ENCODE assay signal across 10 cellular contexts in genomic region chr15:73244333-73244732, GRCh38.
DNase-seq lines count a peak whose midpoint lies in the region; ATAC-seq, FAIRE-seq and TF ChIP-seq lines count a peak whose summit lies in the region.
"Had no signal": no experiment of that assay in that cellular context is flagged by ENCODE, and none has a peak within 500 bp of the region (broad histone marks: within the 10 kb centered on the region; RNA-seq: fewer than 3 reads in every experiment).

No MANE protein-coding gene starts in this region.

- TF ChIP-seq RAD21 in K562 (CRISPR knock-in tag; conservative IDR thresholded peaks at IDR 0.05 in 1 of 2, IDR thresholded peaks at IDR 0.05 in 1 of 2), result peak; percentile 36 to 68; a peak in 3 of 4 replicates

- CTCF ChIA-PET in K562 (lab: Yijun Ruan, JAX; ENCODE audit: low intra/inter-chr PET ratio), result interaction anchor here (0.6 kb wide), 1 partner anchor 450 kb away, joined by 3 read pairs; no protein-coding TSS in a partner anchor

- H3K9me3 ChIP-seq in K562 (replicated peaks; ENCODE audit: control insufficient read depth, insufficient read depth, low read depth, low read length) (no peaks in the 10 kb centered on the region), osteoblast (ENCODE audit: low read depth, low read length) (no peaks in the 10 kb centered on the region)
- H3K9me3 ChIP-seq: neutrophil had no signal

- TF ChIP-seq CTCF in K562 (IDR thresholded peaks at IDR 0.05 in 2 of 3, conservative IDR thresholded peaks at IDR 0.05 in 1 of 3; ENCODE audit: insufficient read depth in 2 of 3, low read depth in 1 of 3, low read length in 3 of 3) (peak; percentile 49 to 59 (median 50)), osteoblast (IDR thresholded peaks at IDR 0.05; ENCODE audit: extremely low read depth, low read depth, low read length) (peak; percentile 18)

- BruUV-seq in K562 (replicated peaks; lab: Mats Ljungman, UMichigan), result no TSS peak

- H3K79me2 ChIP-seq in K562 (ENCODE audit: control insufficient read depth, insufficient read depth, low read length) (no peaks in the 10 kb centered on the region), osteoblast (ENCODE audit: insufficient read depth, low read length) (no peaks in the 10 kb centered on the region)

- 0% methylated on average over 6 of the region's 6 CpGs for WGBS in K562 (ENCODE audit: insufficient coverage, low coverage, missing lambda C conversion rate)

- H3K27me3 ChIP-seq in K562 (ENCODE audit: control insufficient read depth in 2 of 2, insufficient read depth in 2 of 2, low read length in 2 of 2) (no peaks in the 10 kb centered on the region), osteoblast (ENCODE audit: insufficient read depth, low read length) (no peaks in the 10 kb centered on the region)

- H3K9ac ChIP-seq in K562 (ENCODE audit: insufficient read depth in 1 of 2, low read depth in 2 of 2, low read length in 2 of 2), result no peak overlapping the region

- no peak for TF ChIP-seq POLR2A in K562 (conservative IDR thresholded peaks at IDR 0.05)

- H3K36me3 ChIP-seq in K562 (ENCODE audit: control insufficient read depth, insufficient read depth, low read length) (no peaks in the 10 kb centered on the region), osteoblast (ENCODE audit: insufficient read depth, low read length) (no peaks in the 10 kb centered on the region)
- H3K36me3 ChIP-seq: neutrophil had no signal

- peak; percentile 32 for FAIRE-seq in K562 (lab: Jason Lieb, UNC)

- in situ Hi-C loops in K562 (cut with MboI), result no loop called here

- H3K9me1 ChIP-seq in K562 (ENCODE audit: control insufficient read depth, insufficient read depth, low read length), result no peaks in the 10 kb centered on the region

- no peaks in the 10 kb centered on the region for H3K4me1 ChIP-seq in K562 (replicated peaks in 1 of 2; ENCODE audit: control insufficient read depth in 2 of 2, insufficient read depth in 2 of 2, low read length in 2 of 2)
- no peaks in the 10 kb centered on the region for H3K4me1 ChIP-seq in osteoblast (ENCODE audit: insufficient read depth, low read length)

- H4K20me1 ChIP-seq in K562 (replicated peaks; ENCODE audit: control insufficient read depth, insufficient read depth, low read length) (no peaks in the 10 kb centered on the region), osteoblast (ENCODE audit: insufficient read depth, low read length) (no peaks in the 10 kb centered on the region)

- H3K4me2 ChIP-seq in K562 (ENCODE audit: insufficient read depth, low read length), result no peak overlapping the region
- no peak overlapping the region for H3K4me2 ChIP-seq in osteoblast (ENCODE audit: insufficient read depth, low read length)

- POLR2A ChIA-PET in K562 (lab: Yijun Ruan, JAX), result no interaction called here

- H3K4me3 ChIP-seq in Jurkat, Clone E6-1 (ENCODE audit: low read length), result no peak overlapping the region
- no peak overlapping the region for H3K4me3 ChIP-seq in K562
- no peak overlapping the region for H3K4me3 ChIP-seq in osteoblast (ENCODE audit: insufficient read depth, low read length)

- TF ChIP-seq EP300 in K562 (IDR thresholded peaks at IDR 0.05; ENCODE audit: low read length), result no peak

- no peak overlapping the region for H3K27ac ChIP-seq in K562 (ENCODE audit: extremely low read depth, low read depth, low read length)
- no peak overlapping the region for H3K27ac ChIP-seq in osteoblast (ENCODE audit: low read depth, low read length)
- H3K27ac ChIP-seq: neutrophil had no signal

- DNase-seq in NCI-H82 (lab: John Stamatoyannopoulos, UW), result peak; percentile 58
- no peak for DNase-seq in NCI-H82 treated with DMSO at 0.1 percent for 48 hours (lab: John Stamatoyannopoulos, UW; ENCODE audit: unreplicated experiment)
- DNase-seq in Jurkat, Clone E6-1 (ENCODE audit: low read depth, low spot score), result peak; percentile 15
- peak; percentile 20 to 41 (median 31) for DNase-seq in K562 (ENCODE audit: extremely low read depth in 1 of 4, low spot score in 3 of 4)
- DNase-seq in osteoblast (ENCODE audit: insufficient read length, low spot score, missing footprints), result no peak
- DNase-seq in NCI-H510A treated with DMSO at 0.1 percent for 48 hours (lab: John Stamatoyannopoulos, UW), result no peak
- DNase-seq in T1000 (lab: John Stamatoyannopoulos, UW), result no peak

- no peak overlapping the region for H2AFZ ChIP-seq in K562 (ENCODE audit: low read depth, low read length)
- H2AFZ ChIP-seq in osteoblast (ENCODE audit: low read length), result no peak overlapping the region

- intact Hi-C loops in K562 (cut with micrococcal nuclease), result loop anchor here (10.0 kb wide), 1 partner anchor 460 kb away; the partner anchor contains the start of gene ADPGK

- ATAC-seq in K562 (peak; percentile 91), GM18870 (IDR thresholded peaks at IDR 0.05; ENCODE audit: unreplicated experiment) (no peak)
- ATAC-seq: CD8-positive, alpha-beta T cell had no signal

TF ChIP-seq in K562, 482 proteins besides CTCF, POLR2A, EP300 and RAD21 (continues in another document):
- TF ChIP-seq HDAC1 (IDR thresholded peaks at IDR 0.05) (no peak), THAP12 (CRISPR knock-in tag; IDR thresholded peaks at IDR 0.05) (no peak), ILF3 (IDR thresholded peaks at IDR 0.05; ENCODE audit: borderline replicate concordance) (no peak), RREB1 (CRISPR knock-in tag; IDR thresholded peaks at IDR 0.05) (no peak), ATF7 (IDR thresholded peaks at IDR 0.05) (no peak), ZNF699 (CRISPR knock-in tag; IDR thresholded peaks at IDR 0.05; ENCODE audit: insufficient replicate concordance) (no peak)

Comparison
In these comparisons a context has a peak if more than half of its experiments do, and no peak if none do; other contexts are left out.
1. DNase-seq: peak in NCI-H82 (single experiment), Jurkat, Clone E6-1 (single experiment) and K562 (4 of 4); none in NCI-H82 treated with DMSO at 0.1 percent for 48 hours (single experiment), osteoblast (single experiment), NCI-H510A treated with DMSO at 0.1 percent for 48 hours (single experiment) and T1000 (single experiment).